In genomic region chr5:59173568-59173967, GRCh38 we compare ENCODE assay signal across 1 cellular context.
TF ChIP-seq lines count a peak whose summit lies in the region.

No MANE protein-coding gene starts in this region.

TF ChIP-seq in GM23338, 12 proteins besides CTCF, POLR2A, EP300 and RAD21 (continued from another document):
- no peak for TF ChIP-seq REST (IDR thresholded peaks at IDR 0.05; ENCODE audit: unreplicated experiment)
- TF ChIP-seq CREB1 (CRISPR knock-in tag; IDR thresholded peaks at IDR 0.05; ENCODE audit: low read depth) = no peak
- TF ChIP-seq JUNB (IDR thresholded peaks at IDR 0.05; ENCODE audit: unreplicated experiment) = no peak
TF ChIP-seq in GM23338: peak in this region for 0.
